Comparison of ENCODE assay signal across 1 cellular context in the genomic region with DNA sequence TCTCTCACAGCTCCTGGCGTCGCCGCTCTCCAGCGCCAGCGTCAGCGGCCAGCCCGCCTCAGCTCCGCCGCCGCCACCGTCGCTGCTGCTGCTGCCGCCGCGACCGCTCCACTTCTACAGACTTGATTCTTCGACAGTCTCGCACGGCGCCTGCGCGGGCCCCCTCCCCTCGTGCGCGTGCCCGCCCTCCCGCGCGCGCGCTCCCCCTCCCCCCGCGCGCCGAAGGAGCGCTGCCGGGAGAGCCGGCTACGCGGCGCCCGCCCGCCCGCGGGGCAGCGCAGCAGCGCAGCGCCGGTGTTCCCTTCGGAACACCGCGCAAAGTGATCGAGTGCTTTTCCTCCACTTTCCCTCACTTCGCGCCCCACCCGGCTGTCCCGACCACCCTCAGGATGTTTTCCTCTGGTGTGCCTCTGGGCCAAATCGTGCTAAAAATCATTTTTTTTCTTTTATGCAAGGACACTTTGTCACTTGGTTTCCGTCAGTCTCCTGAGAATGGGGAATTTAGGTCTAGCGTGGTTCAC.
A peak's percentile ranks its signal among the peaks of the same experiment; 100 is the strongest.
TF ChIP-seq lines count a peak whose summit lies in the region.

IRF2BP2 (minus strand) TSS at position 118 of the 521 bp plus-strand sequence. CDS start 684 bp downstream, outside the sequence.

TF ChIP-seq in K562, 482 proteins besides CTCF, POLR2A, EP300 and RAD21 (continued from another document and continues in another):
- TF ChIP-seq ZNF395 (CRISPR knock-in tag; IDR thresholded peaks at IDR 0.05) (peak; percentile 96), CTBP1 (IDR thresholded peaks at IDR 0.05; ENCODE audit: borderline replicate concordance) (peak; percentile 72), PRPF4 (IDR thresholded peaks at IDR 0.05; ENCODE audit: insufficient read depth, low read depth, low read length, poor library complexity, severe bottlenecking) (no peak), HDGF (IDR thresholded peaks at IDR 0.05) (no peak), FOXJ2 (tag; IDR thresholded peaks at IDR 0.05) (peak; percentile 78), SLC30A9 (CRISPR knock-in tag; IDR thresholded peaks at IDR 0.05) (no peak), MTA3 (IDR thresholded peaks at IDR 0.05; ENCODE audit: borderline replicate concordance) (0 out of 2 replicates have a peak, but pooled peaks have one; percentile 15), FOXA3 (CRISPR knock-in tag; conservative IDR thresholded peaks at IDR 0.05 in 1 of 2, IDR thresholded peaks at IDR 0.05 in 1 of 2) (peak in 1 of 2 experiments; percentile 61; a peak in 1 of 4 replicates), ZNF561 (CRISPR knock-in tag; conservative IDR thresholded peaks at IDR 0.05) (no peak), POLR3G (IDR thresholded peaks at IDR 0.05; ENCODE audit: extremely low read depth, insufficient read length, insufficient replicate concordance) (no peak), POLR2H (tag; IDR thresholded peaks at IDR 0.05; ENCODE audit: low read depth) (peak; percentile 64), PHF8 (IDR thresholded peaks at IDR 0.05; ENCODE audit: borderline replicate concordance, low read length) (peak; percentile 53; the same call in 1 of the 2 replicates), MTA2 (IDR thresholded peaks at IDR 0.05; ENCODE audit: low read depth) (no peak), BRCA1 (IDR thresholded peaks at IDR 0.05) (no peak), BRCA1 (CRISPR knock-in tag; IDR thresholded peaks at IDR 0.05) (no peak), DDX20 (tag; IDR thresholded peaks at IDR 0.05; ENCODE audit: low read depth) (0 out of 2 replicates have a peak, but pooled peaks have one; percentile 18), MED1 (CRISPR knock-in tag; IDR thresholded peaks at IDR 0.05; ENCODE audit: borderline replicate concordance) (no peak), KLF6 (CRISPR knock-in tag; IDR thresholded peaks at IDR 0.05; ENCODE audit: borderline replicate concordance) (no peak), GTF2E2 (tag; IDR thresholded peaks at IDR 0.05) (peak; percentile 93), ID3 (CRISPR knock-in tag; IDR thresholded peaks at IDR 0.05) (no peak), ID3 (tag; IDR thresholded peaks at IDR 0.05) (0 out of 2 replicates have a peak, but pooled peaks have one; percentile 62), E2F3 (CRISPR knock-in tag; IDR thresholded peaks at IDR 0.05) (0 out of 2 replicates have a peak, but pooled peaks have one; percentile 31), RBM34 (IDR thresholded peaks at IDR 0.05; ENCODE audit: borderline replicate concordance, insufficient read depth, low read length) (no peak), NELFE (IDR thresholded peaks at IDR 0.05; ENCODE audit: insufficient read depth, insufficient read length) (no peak), ZNF830 (CRISPR knock-in tag; IDR thresholded peaks at IDR 0.05) (no peak), ZNF445 (CRISPR knock-in tag; IDR thresholded peaks at IDR 0.05; ENCODE audit: low read depth) (0 out of 2 replicates have a peak, but pooled peaks have one; percentile 32), HIVEP1 (CRISPR knock-in tag; IDR thresholded peaks at IDR 0.05) (no peak), RFX5 (IDR thresholded peaks at IDR 0.05; ENCODE audit: low read depth, low read length) (no peak), CCNT2 (IDR thresholded peaks at IDR 0.05; ENCODE audit: borderline replicate concordance, extremely low read depth, insufficient read length, low read depth, low read length) (peak; percentile 91), CHD2 (IDR thresholded peaks at IDR 0.05; ENCODE audit: low read depth, low read length) (no peak; the same call in 1 of the 2 replicates), ETV1 (tag; conservative IDR thresholded peaks at IDR 0.05; ENCODE audit: low read depth) (0 out of 2 replicates have a peak, but pooled peaks have one; percentile 8), USF1 (CRISPR knock-in tag; IDR thresholded peaks at IDR 0.05) (no peak), HEY1 (CRISPR knock-in tag; IDR thresholded peaks at IDR 0.05; ENCODE audit: borderline replicate concordance) (no peak), ZNF740 (CRISPR knock-in tag; IDR thresholded peaks at IDR 0.05) (0 out of 2 replicates have a peak, but pooled peaks have one; percentile 29), ZNF740 (tag; IDR thresholded peaks at IDR 0.05) (peak in 1 of 2 experiments; percentile 57; a peak in 2 of 4 replicates), FOXJ3 (CRISPR knock-in tag; IDR thresholded peaks at IDR 0.05) (no peak), TAF1 (IDR thresholded peaks at IDR 0.05; ENCODE audit: control insufficient read depth, extremely low read depth, insufficient read depth, low read length, severe bottlenecking) (peak; percentile 94), PHF21A (IDR thresholded peaks at IDR 0.05; ENCODE audit: borderline replicate concordance, low read depth) (no peak), SRSF3 (IDR thresholded peaks at IDR 0.05; ENCODE audit: insufficient read depth, low read length) (no peak), HES1 (IDR thresholded peaks at IDR 0.05; ENCODE audit: low read depth) (no peak), NFE2L1 (tag; IDR thresholded peaks at IDR 0.05; ENCODE audit: borderline replicate concordance, low read depth) (no peak), POLR2B (IDR thresholded peaks at IDR 0.05; ENCODE audit: low read depth, partially characterized antibody) (no peak), FOXK1 (CRISPR knock-in tag; IDR thresholded peaks at IDR 0.05; ENCODE audit: borderline replicate concordance) (0 out of 2 replicates have a peak, but pooled peaks have one; percentile 46), GABPB1 (CRISPR knock-in tag; IDR thresholded peaks at IDR 0.05) (no peak), BACH1 (tag; IDR thresholded peaks at IDR 0.05) (peak; percentile 48; the same call in 1 of the 2 replicates), ASH1L (IDR thresholded peaks at IDR 0.05; ENCODE audit: borderline replicate concordance, low read depth, partially characterized antibody) (no peak), CREB1 (IDR thresholded peaks at IDR 0.05) (peak; percentile 31; the same call in 1 of the 2 replicates), CREB1 (CRISPR knock-in tag; IDR thresholded peaks at IDR 0.05) (no peak; the same call in 1 of the 2 replicates)
- TF ChIP-seq, protein P1, sequence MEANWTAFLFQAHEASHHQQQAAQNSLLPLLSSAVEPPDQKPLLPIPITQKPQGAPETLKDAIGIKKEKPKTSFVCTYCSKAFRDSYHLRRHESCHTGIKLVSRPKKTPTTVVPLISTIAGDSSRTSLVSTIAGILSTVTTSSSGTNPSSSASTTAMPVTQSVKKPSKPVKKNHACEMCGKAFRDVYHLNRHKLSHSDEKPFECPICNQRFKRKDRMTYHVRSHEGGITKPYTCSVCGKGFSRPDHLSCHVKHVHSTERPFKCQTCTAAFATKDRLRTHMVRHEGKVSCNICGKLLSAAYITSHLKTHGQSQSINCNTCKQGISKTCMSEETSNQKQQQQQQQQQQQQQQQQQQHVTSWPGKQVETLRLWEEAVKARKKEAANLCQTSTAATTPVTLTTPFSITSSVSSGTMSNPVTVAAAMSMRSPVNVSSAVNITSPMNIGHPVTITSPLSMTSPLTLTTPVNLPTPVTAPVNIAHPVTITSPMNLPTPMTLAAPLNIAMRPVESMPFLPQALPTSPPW (CRISPR knock-in tag; IDR thresholded peaks at IDR 0.05): no peak
- TF ChIP-seq, protein P2, sequence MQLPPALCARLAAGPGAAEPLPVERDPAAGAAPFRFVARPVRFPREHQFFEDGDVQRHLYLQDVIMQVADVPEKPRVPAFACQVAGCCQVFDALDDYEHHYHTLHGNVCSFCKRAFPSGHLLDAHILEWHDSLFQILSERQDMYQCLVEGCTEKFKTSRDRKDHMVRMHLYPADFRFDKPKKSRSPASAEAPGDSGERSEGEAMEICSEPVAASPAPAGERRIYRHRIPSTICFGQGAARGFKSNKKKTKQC (CRISPR knock-in tag; IDR thresholded peaks at IDR 0.05): no peak; the same call in 1 of the 2 replicates
- TF ChIP-seq, protein P3, sequence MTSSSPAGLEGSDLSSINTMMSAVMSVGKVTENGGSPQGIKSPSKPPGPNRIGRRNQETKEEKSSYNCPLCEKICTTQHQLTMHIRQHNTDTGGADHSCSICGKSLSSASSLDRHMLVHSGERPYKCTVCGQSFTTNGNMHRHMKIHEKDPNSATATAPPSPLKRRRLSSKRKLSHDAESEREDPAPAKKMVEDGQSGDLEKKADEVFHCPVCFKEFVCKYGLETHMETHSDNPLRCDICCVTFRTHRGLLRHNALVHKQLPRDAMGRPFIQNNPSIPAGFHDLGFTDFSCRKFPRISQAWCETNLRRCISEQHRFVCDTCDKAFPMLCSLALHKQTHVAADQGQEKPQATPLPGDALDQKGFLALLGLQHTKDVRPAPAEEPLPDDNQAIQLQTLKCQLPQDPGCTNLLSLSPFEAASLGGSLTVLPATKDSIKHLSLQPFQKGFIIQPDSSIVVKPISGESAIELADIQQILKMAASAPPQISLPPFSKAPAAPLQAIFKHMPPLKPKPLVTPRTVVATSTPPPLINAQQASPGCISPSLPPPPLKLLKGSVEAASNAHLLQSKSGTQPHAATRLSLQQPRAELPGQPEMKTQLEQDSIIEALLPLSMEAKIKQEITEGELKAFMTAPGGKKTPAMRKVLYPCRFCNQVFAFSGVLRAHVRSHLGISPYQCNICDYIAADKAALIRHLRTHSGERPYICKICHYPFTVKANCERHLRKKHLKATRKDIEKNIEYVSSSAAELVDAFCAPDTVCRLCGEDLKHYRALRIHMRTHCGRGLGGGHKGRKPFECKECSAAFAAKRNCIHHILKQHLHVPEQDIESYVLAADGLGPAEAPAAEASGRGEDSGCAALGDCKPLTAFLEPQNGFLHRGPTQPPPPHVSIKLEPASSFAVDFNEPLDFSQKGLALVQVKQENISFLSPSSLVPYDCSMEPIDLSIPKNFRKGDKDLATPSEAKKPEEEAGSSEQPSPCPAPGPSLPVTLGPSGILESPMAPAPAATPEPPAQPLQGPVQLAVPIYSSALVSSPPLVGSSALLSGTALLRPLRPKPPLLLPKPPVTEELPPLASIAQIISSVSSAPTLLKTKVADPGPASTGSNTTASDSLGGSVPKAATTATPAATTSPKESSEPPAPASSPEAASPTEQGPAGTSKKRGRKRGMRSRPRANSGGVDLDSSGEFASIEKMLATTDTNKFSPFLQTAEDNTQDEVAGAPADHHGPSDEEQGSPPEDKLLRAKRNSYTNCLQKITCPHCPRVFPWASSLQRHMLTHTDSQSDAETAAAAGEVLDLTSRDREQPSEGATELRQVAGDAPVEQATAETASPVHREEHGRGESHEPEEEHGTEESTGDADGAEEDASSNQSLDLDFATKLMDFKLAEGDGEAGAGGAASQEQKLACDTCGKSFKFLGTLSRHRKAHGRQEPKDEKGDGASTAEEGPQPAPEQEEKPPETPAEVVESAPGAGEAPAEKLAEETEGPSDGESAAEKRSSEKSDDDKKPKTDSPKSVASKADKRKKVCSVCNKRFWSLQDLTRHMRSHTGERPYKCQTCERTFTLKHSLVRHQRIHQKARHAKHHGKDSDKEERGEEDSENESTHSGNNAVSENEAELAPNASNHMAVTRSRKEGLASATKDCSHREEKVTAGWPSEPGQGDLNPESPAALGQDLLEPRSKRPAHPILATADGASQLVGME (CRISPR knock-in tag; IDR thresholded peaks at IDR 0.05): no peak
- TF ChIP-seq, protein P4, sequence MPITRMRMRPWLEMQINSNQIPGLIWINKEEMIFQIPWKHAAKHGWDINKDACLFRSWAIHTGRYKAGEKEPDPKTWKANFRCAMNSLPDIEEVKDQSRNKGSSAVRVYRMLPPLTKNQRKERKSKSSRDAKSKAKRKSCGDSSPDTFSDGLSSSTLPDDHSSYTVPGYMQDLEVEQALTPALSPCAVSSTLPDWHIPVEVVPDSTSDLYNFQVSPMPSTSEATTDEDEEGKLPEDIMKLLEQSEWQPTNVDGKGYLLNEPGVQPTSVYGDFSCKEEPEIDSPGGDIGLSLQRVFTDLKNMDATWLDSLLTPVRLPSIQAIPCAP (CRISPR knock-in tag; IDR thresholded peaks at IDR 0.05; ENCODE audit: borderline replicate concordance): no peak
- TF ChIP-seq, protein P5, sequence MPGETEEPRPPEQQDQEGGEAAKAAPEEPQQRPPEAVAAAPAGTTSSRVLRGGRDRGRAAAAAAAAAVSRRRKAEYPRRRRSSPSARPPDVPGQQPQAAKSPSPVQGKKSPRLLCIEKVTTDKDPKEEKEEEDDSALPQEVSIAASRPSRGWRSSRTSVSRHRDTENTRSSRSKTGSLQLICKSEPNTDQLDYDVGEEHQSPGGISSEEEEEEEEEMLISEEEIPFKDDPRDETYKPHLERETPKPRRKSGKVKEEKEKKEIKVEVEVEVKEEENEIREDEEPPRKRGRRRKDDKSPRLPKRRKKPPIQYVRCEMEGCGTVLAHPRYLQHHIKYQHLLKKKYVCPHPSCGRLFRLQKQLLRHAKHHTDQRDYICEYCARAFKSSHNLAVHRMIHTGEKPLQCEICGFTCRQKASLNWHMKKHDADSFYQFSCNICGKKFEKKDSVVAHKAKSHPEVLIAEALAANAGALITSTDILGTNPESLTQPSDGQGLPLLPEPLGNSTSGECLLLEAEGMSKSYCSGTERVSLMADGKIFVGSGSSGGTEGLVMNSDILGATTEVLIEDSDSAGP (CRISPR knock-in tag; IDR thresholded peaks at IDR 0.05): no peak
